1 cellular context compared by ENCODE assay signal in the genomic region with DNA sequence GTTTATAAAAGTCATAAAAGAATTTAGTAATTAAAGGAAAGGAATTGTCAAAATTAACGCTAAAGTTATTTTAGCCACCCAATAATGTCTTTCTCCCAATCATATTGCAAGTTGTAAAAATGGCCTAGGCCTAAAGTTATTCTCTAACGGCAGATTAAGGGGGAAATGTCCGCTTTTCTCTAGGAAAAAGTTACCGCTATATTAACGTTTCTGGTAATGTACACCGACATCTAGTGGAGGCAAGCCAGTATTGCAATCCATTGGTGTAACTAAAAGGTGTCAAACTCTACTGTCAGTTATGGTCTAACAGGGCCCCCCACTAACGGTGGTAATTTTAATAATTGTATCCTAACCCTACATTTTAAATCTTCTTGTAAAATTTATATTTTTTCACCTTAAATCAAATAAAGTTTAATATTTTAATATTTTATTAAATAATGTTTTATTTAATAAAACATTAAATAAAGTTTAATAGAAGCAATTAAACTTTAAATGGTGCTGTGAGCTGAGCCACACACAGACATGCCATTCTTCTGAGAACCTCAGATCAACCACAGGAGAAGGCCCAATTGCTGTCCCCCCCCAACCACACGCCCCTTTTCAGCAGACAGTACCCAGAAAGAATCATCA.
A peak's percentile ranks its signal among the peaks of the same experiment; 100 is the strongest.
TF ChIP-seq lines count a peak whose summit lies in the region.

No MANE protein-coding gene starts in this region.

TF ChIP-seq in K562, 482 proteins besides CTCF, POLR2A, EP300 and RAD21 (continued from another document):
- TF ChIP-seq JUND (IDR thresholded peaks at IDR 0.05; ENCODE audit: borderline replicate concordance, low read depth, low read length) = peak; percentile 14; the same call in 1 of the 2 replicates
- TF ChIP-seq JUND (tag; IDR thresholded peaks at IDR 0.05; ENCODE audit: borderline replicate concordance, low read depth, low read length) = no peak
- no peak for TF ChIP-seq CBX5 (IDR thresholded peaks at IDR 0.05; ENCODE audit: borderline replicate concordance, low read depth)
- TF ChIP-seq ZNF140 (CRISPR knock-in tag; IDR thresholded peaks at IDR 0.05) = no peak
- TF ChIP-seq, protein P1, sequence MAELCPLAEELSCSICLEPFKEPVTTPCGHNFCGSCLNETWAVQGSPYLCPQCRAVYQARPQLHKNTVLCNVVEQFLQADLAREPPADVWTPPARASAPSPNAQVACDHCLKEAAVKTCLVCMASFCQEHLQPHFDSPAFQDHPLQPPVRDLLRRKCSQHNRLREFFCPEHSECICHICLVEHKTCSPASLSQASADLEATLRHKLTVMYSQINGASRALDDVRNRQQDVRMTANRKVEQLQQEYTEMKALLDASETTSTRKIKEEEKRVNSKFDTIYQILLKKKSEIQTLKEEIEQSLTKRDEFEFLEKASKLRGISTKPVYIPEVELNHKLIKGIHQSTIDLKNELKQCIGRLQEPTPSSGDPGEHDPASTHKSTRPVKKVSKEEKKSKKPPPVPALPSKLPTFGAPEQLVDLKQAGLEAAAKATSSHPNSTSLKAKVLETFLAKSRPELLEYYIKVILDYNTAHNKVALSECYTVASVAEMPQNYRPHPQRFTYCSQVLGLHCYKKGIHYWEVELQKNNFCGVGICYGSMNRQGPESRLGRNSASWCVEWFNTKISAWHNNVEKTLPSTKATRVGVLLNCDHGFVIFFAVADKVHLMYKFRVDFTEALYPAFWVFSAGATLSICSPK (IDR thresholded peaks at IDR 0.05; ENCODE audit: borderline replicate concordance) = no peak
- TF ChIP-seq DPF2 (IDR thresholded peaks at IDR 0.05) = no peak
- TF ChIP-seq, protein P2, sequence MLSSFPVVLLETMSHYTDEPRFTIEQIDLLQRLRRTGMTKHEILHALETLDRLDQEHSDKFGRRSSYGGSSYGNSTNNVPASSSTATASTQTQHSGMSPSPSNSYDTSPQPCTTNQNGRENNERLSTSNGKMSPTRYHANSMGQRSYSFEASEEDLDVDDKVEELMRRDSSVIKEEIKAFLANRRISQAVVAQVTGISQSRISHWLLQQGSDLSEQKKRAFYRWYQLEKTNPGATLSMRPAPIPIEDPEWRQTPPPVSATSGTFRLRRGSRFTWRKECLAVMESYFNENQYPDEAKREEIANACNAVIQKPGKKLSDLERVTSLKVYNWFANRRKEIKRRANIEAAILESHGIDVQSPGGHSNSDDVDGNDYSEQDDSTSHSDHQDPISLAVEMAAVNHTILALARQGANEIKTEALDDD (IDR thresholded peaks at IDR 0.05) = 0 out of 2 replicates have a peak, but pooled peaks have one; percentile 22
- no peak for TF ChIP-seq ZFP36 (IDR thresholded peaks at IDR 0.05; ENCODE audit: low read depth, low read length, partially characterized antibody)
- TF ChIP-seq, protein P3, sequence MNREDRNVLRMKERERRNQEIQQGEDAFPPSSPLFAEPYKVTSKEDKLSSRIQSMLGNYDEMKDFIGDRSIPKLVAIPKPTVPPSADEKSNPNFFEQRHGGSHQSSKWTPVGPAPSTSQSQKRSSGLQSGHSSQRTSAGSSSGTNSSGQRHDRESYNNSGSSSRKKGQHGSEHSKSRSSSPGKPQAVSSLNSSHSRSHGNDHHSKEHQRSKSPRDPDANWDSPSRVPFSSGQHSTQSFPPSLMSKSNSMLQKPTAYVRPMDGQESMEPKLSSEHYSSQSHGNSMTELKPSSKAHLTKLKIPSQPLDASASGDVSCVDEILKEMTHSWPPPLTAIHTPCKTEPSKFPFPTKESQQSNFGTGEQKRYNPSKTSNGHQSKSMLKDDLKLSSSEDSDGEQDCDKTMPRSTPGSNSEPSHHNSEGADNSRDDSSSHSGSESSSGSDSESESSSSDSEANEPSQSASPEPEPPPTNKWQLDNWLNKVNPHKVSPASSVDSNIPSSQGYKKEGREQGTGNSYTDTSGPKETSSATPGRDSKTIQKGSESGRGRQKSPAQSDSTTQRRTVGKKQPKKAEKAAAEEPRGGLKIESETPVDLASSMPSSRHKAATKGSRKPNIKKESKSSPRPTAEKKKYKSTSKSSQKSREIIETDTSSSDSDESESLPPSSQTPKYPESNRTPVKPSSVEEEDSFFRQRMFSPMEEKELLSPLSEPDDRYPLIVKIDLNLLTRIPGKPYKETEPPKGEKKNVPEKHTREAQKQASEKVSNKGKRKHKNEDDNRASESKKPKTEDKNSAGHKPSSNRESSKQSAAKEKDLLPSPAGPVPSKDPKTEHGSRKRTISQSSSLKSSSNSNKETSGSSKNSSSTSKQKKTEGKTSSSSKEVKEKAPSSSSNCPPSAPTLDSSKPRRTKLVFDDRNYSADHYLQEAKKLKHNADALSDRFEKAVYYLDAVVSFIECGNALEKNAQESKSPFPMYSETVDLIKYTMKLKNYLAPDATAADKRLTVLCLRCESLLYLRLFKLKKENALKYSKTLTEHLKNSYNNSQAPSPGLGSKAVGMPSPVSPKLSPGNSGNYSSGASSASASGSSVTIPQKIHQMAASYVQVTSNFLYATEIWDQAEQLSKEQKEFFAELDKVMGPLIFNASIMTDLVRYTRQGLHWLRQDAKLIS (CRISPR knock-in tag; IDR thresholded peaks at IDR 0.05) = no peak
- TF ChIP-seq, protein P4, sequence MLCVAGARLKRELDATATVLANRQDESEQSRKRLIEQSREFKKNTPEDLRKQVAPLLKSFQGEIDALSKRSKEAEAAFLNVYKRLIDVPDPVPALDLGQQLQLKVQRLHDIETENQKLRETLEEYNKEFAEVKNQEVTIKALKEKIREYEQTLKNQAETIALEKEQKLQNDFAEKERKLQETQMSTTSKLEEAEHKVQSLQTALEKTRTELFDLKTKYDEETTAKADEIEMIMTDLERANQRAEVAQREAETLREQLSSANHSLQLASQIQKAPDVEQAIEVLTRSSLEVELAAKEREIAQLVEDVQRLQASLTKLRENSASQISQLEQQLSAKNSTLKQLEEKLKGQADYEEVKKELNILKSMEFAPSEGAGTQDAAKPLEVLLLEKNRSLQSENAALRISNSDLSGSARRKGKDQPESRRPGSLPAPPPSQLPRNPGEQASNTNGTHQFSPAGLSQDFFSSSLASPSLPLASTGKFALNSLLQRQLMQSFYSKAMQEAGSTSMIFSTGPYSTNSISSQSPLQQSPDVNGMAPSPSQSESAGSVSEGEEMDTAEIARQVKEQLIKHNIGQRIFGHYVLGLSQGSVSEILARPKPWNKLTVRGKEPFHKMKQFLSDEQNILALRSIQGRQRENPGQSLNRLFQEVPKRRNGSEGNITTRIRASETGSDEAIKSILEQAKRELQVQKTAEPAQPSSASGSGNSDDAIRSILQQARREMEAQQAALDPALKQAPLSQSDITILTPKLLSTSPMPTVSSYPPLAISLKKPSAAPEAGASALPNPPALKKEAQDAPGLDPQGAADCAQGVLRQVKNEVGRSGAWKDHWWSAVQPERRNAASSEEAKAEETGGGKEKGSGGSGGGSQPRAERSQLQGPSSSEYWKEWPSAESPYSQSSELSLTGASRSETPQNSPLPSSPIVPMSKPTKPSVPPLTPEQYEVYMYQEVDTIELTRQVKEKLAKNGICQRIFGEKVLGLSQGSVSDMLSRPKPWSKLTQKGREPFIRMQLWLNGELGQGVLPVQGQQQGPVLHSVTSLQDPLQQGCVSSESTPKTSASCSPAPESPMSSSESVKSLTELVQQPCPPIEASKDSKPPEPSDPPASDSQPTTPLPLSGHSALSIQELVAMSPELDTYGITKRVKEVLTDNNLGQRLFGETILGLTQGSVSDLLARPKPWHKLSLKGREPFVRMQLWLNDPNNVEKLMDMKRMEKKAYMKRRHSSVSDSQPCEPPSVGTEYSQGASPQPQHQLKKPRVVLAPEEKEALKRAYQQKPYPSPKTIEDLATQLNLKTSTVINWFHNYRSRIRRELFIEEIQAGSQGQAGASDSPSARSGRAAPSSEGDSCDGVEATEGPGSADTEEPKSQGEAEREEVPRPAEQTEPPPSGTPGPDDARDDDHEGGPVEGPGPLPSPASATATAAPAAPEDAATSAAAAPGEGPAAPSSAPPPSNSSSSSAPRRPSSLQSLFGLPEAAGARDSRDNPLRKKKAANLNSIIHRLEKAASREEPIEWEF (CRISPR knock-in tag; IDR thresholded peaks at IDR 0.05) = no peak
- no peak for TF ChIP-seq GABPB2 (CRISPR knock-in tag; conservative IDR thresholded peaks at IDR 0.05)
- TF ChIP-seq NR2F6 (CRISPR knock-in tag; IDR thresholded peaks at IDR 0.05) = no peak
- TF ChIP-seq, protein P5, sequence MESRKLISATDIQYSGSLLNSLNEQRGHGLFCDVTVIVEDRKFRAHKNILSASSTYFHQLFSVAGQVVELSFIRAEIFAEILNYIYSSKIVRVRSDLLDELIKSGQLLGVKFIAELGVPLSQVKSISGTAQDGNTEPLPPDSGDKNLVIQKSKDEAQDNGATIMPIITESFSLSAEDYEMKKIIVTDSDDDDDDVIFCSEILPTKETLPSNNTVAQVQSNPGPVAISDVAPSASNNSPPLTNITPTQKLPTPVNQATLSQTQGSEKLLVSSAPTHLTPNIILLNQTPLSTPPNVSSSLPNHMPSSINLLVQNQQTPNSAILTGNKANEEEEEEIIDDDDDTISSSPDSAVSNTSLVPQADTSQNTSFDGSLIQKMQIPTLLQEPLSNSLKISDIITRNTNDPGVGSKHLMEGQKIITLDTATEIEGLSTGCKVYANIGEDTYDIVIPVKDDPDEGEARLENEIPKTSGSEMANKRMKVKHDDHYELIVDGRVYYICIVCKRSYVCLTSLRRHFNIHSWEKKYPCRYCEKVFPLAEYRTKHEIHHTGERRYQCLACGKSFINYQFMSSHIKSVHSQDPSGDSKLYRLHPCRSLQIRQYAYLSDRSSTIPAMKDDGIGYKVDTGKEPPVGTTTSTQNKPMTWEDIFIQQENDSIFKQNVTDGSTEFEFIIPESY (CRISPR knock-in tag; IDR thresholded peaks at IDR 0.05) = peak; percentile 94
- TF ChIP-seq, protein P6, sequence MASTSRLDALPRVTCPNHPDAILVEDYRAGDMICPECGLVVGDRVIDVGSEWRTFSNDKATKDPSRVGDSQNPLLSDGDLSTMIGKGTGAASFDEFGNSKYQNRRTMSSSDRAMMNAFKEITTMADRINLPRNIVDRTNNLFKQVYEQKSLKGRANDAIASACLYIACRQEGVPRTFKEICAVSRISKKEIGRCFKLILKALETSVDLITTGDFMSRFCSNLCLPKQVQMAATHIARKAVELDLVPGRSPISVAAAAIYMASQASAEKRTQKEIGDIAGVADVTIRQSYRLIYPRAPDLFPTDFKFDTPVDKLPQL (IDR thresholded peaks at IDR 0.05; ENCODE audit: extremely low read depth, insufficient read length) = no peak
- peak; percentile 31; the same call in 1 of the 2 replicates for TF ChIP-seq ADNP (tag; IDR thresholded peaks at IDR 0.05)
- TF ChIP-seq NBN (IDR thresholded peaks at IDR 0.05; ENCODE audit: low read depth) = no peak
- no peak for TF ChIP-seq ZKSCAN1 (IDR thresholded peaks at IDR 0.05; ENCODE audit: low read depth, low read length)
